Comparison of ENCODE assay signal across 8 cellular contexts in the genomic region with DNA sequence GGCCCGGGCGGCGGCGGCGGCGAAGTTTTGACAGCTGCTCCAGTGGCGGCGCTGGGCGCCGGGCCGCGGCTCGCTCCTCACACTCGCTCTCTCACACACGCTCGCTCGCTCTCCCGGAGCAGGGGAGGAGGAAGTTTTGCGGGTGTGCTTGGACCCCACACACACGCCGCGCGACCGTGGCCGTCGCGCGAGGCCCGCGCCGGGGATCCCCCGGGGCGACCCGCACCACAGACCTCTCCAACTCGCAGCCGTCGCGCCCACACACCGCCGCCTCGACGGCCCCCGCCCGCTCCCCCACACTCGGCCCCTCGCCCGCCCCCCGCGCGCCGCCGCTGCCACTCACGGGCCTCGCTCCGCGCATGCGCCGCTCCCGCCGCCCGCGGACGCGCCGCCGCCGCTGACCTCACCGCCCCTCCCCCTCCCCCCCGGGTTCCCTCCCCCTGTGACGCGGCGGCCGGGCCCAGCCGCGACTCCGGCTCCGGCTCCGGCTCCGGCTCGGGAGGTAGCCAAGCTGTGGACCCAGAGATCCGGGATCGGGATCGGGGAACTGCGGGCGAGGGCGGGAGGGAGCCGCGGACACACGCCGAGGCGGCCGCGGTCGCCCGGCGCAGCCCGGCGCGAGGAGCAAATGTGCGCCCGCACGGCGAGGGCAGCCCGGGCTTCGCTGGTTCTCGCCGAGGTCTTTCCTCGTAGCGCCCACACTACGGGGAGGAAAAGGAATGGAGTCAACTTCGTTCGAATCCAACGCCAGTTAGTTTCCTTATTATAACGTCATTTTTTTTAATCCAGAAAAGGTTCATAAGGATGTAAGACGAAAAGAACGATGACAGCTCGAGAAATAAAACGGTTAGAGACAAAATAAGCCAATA. TPM values are rescaled to one million over a fixed set of nuclear protein-coding genes. Genes with fewer than 3 reads are reported as not detected.
DNase-seq lines count a peak whose midpoint lies in the region; ATAC-seq and TF ChIP-seq lines count a peak whose summit lies in the region.

No MANE protein-coding gene starts in this region.

- TF ChIP-seq CTCF in OCI-LY7 (conservative IDR thresholded peaks at IDR 0.05; ENCODE audit: low read length): no peak

- H3K36me3 ChIP-seq in HUES64 (ENCODE audit: insufficient read depth, low read length): no peaks in the 10 kb centered on the region
- no peaks in the 10 kb centered on the region for H3K36me3 ChIP-seq in OCI-LY7 (ENCODE audit: insufficient read depth, low read length)
- H3K36me3 ChIP-seq in mucosa of rectum (ENCODE audit: control insufficient read depth in 2 of 2, insufficient read depth in 2 of 2, low read length in 2 of 2): no peaks in the 10 kb centered on the region

- peaks cover 37% of the 10 kb centered on the region for H3K79me2 ChIP-seq in OCI-LY7 (ENCODE audit: insufficient read depth, low read depth, low read length)

- CTCF ChIA-PET in OCI-LY7 (lab: Charles Lee; ENCODE audit: unreplicated experiment): no interaction called here

- peak; percentile 49 for ATAC-seq in GM21423 (IDR thresholded peaks at IDR 0.05; ENCODE audit: unreplicated experiment)

- H3K4me2 ChIP-seq in OCI-LY7 (ENCODE audit: low read length): peak overlapping the region; percentile 91

- TF ChIP-seq POLR2A in erythroblast (IDR thresholded peaks at IDR 0.05; ENCODE audit: low read length): peak; percentile 75

- H3K27ac ChIP-seq in HUES64 (ENCODE audit: low read depth, low read length) (peak overlapping the region; percentile 91; the same call in 1 of the 2 replicates), OCI-LY7 (ENCODE audit: low read depth, low read length, poor library complexity, severe bottlenecking) (peak overlapping the region; percentile 81), mucosa of rectum (ENCODE audit: low read depth in 2 of 2, low read length in 2 of 2) (peak overlapping the region; percentile 97 to 98)

- H3K4me3 ChIP-seq in HUES64 (ENCODE audit: low read length) (peak overlapping the region; percentile 71), OCI-LY7 (ENCODE audit: low read depth, low read length, poor library complexity, severe bottlenecking) (peak overlapping the region; percentile 84), mucosa of rectum (ENCODE audit: low read length in 2 of 2) (peak overlapping the region; percentile 69 to 74)

- H3K9ac ChIP-seq in HUES64 (ENCODE audit: low read depth, low read length) (peak overlapping the region; percentile 60), mucosa of rectum (ENCODE audit: low read depth in 1 of 2, low read length in 2 of 2) (peak overlapping the region; percentile 76 to 85)

- H3K9me2 ChIP-seq in OCI-LY7 (ENCODE audit: insufficient read depth, low read length): no peaks in the 10 kb centered on the region

- peaks cover 9% of the 10 kb centered on the region; the same call in 1 of the 2 replicates for H3K27me3 ChIP-seq in HUES64 (ENCODE audit: insufficient read depth, low read length)
- H3K27me3 ChIP-seq in mucosa of rectum (ENCODE audit: control insufficient read depth in 2 of 2, insufficient read depth in 2 of 2, low read length in 2 of 2): no peaks in the 10 kb centered on the region

- peak; percentile 97 for DNase-seq in D341Med (ENCODE audit: low spot score)
- peak; percentile 91 for DNase-seq in OCI-LY7 (ENCODE audit: low spot score)
- peak; percentile 94 for DNase-seq in activated T-cell treated with anti-CD3 and anti-CD28 coated beads, Interleukin-2, amount 50 U/mL, for 1 hour
- DNase-seq in erythroblast (lab: John Stamatoyannopoulos, UW): peak; percentile 95 to 98
- DNase-seq in stimulated activated CD8-positive, alpha-beta memory T cell treated with anti-CD3 and anti-CD28 coated beads, Interleukin-4, amount 100 ng/mL, for 4 hours (ENCODE audit: low read depth in 2 of 2, low spot score in 1 of 2): peak; percentile 68 to 80

- H3K9me3 ChIP-seq in HUES64 (ENCODE audit: insufficient read depth, low read depth, low read length) (no peaks in the 10 kb centered on the region), OCI-LY7 (ENCODE audit: low read length) (no peaks in the 10 kb centered on the region), mucosa of rectum (ENCODE audit: control insufficient read depth in 2 of 2, low read length in 2 of 2) (no peaks in the 10 kb centered on the region)

- POLR2A ChIA-PET in OCI-LY7 (lab: Charles Lee): interaction anchor here (0.5 kb wide), 1 partner anchor 93 kb away, joined by 3 read pairs; no protein-coding TSS in a partner anchor

- H2AFZ ChIP-seq in OCI-LY7 (ENCODE audit: low read length): peak overlapping the region; percentile 99

- BruUV-seq in OCI-LY7 (replicated peaks; lab: Mats Ljungman, UMichigan): no TSS peak

- under 1% methylated on average over 102 of the region's 118 CpGs for WGBS in HUES64

- intact Hi-C loops in OCI-LY7 (cut with micrococcal nuclease; ENCODE audit: unreplicated experiment): loop anchor here (1.0 to 10.0 kb wide), 3 partner anchors 27 to 1092 kb away; a partner anchor contains a TSS

- peaks cover 14% of the 10 kb centered on the region for H4K20me1 ChIP-seq in OCI-LY7 (ENCODE audit: insufficient read depth, low read length)

- H3K4me1 ChIP-seq in HUES64 (ENCODE audit: insufficient read depth, low read length): peaks cover 20% of the 10 kb centered on the region
- H3K4me1 ChIP-seq in OCI-LY7 (ENCODE audit: insufficient read depth, low read length, poor library complexity, severe bottlenecking): peaks cover 21% of the 10 kb centered on the region
- peaks cover 6 to 8% of the 10 kb centered on the region in 2 donors for H3K4me1 ChIP-seq in mucosa of rectum (ENCODE audit: control insufficient read depth in 2 of 2, insufficient read depth in 2 of 2, low read length in 2 of 2)

RNA-seq across cellular contexts. Expression of a gene that starts 0.7 kb away (rescaled TPM):
- 6.7 TPM for polyA plus RNA-seq in HUES64 (2013, experiment 1 of 2)
- polyA plus RNA-seq in HUES64 (2013, experiment 2 of 2): 7.5 TPM
- total RNA-seq in OCI-LY7 (2014; rRNA removed; shearing (Covaris generic)): 47.5 and 51.9 TPM in 2 replicates
- total RNA-seq in OCI-LY7 (2022): 86.8 and 105 TPM in 2 replicates

Comparison
In these comparisons a context has a peak if more than half of its experiments do, and no peak if none do; other contexts are left out.
1. Peak in every context shown above with its lines: DNase-seq, ATAC-seq, H3K4me3 ChIP-seq and H3K27ac ChIP-seq.